18 cellular contexts compared by ENCODE assay signal in genomic region chr4:174040287-174040686, GRCh38.
"Had no signal": no experiment of that assay in that cellular context is flagged by ENCODE, and none has a peak within 500 bp of the region (broad histone marks: within the 10 kb centered on the region; RNA-seq: fewer than 3 reads in every experiment).

No MANE protein-coding gene starts in this region.

- H3K4me1 ChIP-seq: pancreas, prostate gland, spleen, testis, tibial artery had no signal

- DNase-seq: dorsolateral prefrontal cortex; effector CD4-positive, alpha-beta T cell; head of caudate nucleus; kidney; natural killer cell; pancreas; spleen; stimulated activated CD4-positive, alpha-beta T cell treated with anti-CD3 and anti-CD28 coated beads, Interleukin-4, amount 100 ng/mL, for 4 hours; stimulated activated naive CD8-positive, alpha-beta T cell treated with anti-CD3 and anti-CD28 coated beads, Interleukin-15, Interleukin-2, amounts not matched to agents 100 U/mL and 50 U/mL, for 24 hours; substantia nigra; testis; tibial artery had no signal

- FAIRE-seq: frontal cortex had no signal

- H3K36me3 ChIP-seq: neutrophil, pancreas, prostate gland, right atrium auricular region, spleen, tibial artery had no signal

- H3K27me3 ChIP-seq: neutrophil, pancreas, right atrium auricular region, spleen, testis, tibial artery had no signal

- H3K27ac ChIP-seq: dorsolateral prefrontal cortex, neutrophil, pancreas, prostate gland, right atrium auricular region, skin epidermis, spleen, testis, tibial artery had no signal

- H3K4me3 ChIP-seq: dorsolateral prefrontal cortex, lung, pancreas, prostate gland, right atrium auricular region, skin epidermis, spleen, testis, tibial artery had no signal

- H3K9me3 ChIP-seq: neutrophil, pancreas, prostate gland, right atrium auricular region, testis, tibial artery had no signal
